30 cellular contexts compared by ENCODE assay signal in the genomic region with DNA sequence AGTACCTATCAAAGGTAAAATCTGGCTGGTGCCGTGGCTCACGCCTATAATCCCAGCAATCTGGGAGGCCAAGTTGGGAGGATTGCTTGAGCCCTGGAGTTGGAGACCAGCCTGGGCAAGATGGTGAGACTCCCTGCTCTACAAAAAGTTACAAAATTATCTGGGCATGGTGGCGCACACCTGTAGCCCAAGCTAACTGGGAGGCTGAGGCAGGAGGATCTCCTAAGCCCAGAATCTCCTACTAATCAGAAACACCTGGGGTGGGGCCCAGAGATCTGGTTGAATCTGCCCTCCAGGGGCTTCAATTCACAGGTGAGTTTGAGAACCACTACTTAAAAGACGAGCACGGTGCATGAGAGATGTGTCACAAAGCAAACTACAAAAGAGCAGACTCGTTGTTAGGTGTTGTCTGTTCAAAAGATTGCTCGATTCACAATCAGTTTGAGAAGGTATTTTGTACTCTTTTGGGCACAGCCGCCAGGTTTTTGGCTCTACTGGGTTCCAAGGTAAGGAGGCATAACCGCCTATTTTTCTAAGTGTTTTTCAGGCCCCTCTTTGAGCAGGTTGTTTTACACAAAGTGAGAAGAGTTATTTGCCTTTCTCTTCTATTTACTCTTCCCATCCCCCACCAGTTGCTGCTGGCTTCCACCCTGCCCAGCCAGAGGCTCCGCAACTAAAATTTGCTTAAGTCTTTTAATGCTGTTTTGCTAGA. TPM values are rescaled to one million over a fixed set of nuclear protein-coding genes. Genes with fewer than 3 reads are reported as not detected.
DNase-seq lines count a peak whose midpoint lies in the region; ATAC-seq and TF ChIP-seq lines count a peak whose summit lies in the region.
"Had no signal": no experiment of that assay in that cellular context is flagged by ENCODE, and none has a peak within 500 bp of the region (broad histone marks: within the 10 kb centered on the region; RNA-seq: fewer than 3 reads in every experiment).

No MANE protein-coding gene starts in this region.

- intact Hi-C loops in left ventricle myocardium inferior (cut with micrococcal nuclease) (no loop called here), heart left ventricle (cut with DNase I) (no loop called here)

- H2AFZ ChIP-seq in hepatocyte, result peak overlapping the region; percentile 30
- no peak overlapping the region for H2AFZ ChIP-seq in smooth muscle cell (ENCODE audit: low read depth)

- no peak for TF ChIP-seq POLR2A in heart left ventricle (IDR thresholded peaks at IDR 0.05)

- H3K9me3 ChIP-seq in left ventricle myocardium inferior (replicated peaks) (no peaks in the 10 kb centered on the region), heart left ventricle (no peaks in the 10 kb centered on the region), hepatocyte (ENCODE audit: low read depth) (no peaks in the 10 kb centered on the region), smooth muscle cell (replicated peaks; ENCODE audit: low read depth) (no peaks in the 10 kb centered on the region)
- H3K9me3 ChIP-seq: adrenal gland had no signal

- H3K36me3 ChIP-seq in left ventricle myocardium inferior (no peaks in the 10 kb centered on the region), heart left ventricle (no peaks in the 10 kb centered on the region), hepatocyte (replicated peaks; ENCODE audit: insufficient read depth, low read depth) (no peaks in the 10 kb centered on the region), smooth muscle cell (ENCODE audit: low read depth) (no peaks in the 10 kb centered on the region)
- H3K36me3 ChIP-seq: adrenal gland had no signal

- DNase-seq in left ventricle myocardium inferior, result no peak
- no peak for DNase-seq in heart left ventricle
- peak; percentile 36 for DNase-seq in NCI-H345 treated with DMSO at 0.1 percent for 48 hours (lab: John Stamatoyannopoulos, UW; ENCODE audit: unreplicated experiment)
- DNase-seq in hepatocyte (ENCODE audit: low spot score), result peak; percentile 51
- DNase-seq in smooth muscle cell (lab: John Stamatoyannopoulos, UW; ENCODE audit: unreplicated experiment), result no peak
- no peak for DNase-seq in GOT3 (lab: John Stamatoyannopoulos, UW)
- DNase-seq in globus pallidus (ENCODE audit: low spot score), result no peak
- DNase-seq: activated CD4-positive, alpha-beta T cell treated with anti-CD3 and anti-CD28 coated beads, Interleukin-2, amount 10 ng/mL, durations not matched to agents 24 days and 14 days; activated naive CD4-positive, alpha-beta T cell treated with Interleukin-2 at 50 U/mL for 16 hours; activated T-cell treated with anti-CD3 and anti-CD28 coated beads, Interleukin-2, amount 50 U/mL, for 48 hours; adrenal gland; effector CD4-positive, alpha-beta T cell; head of caudate nucleus; left cardiac atrium; midbrain; naive thymus-derived CD8-positive, alpha-beta T cell; NCI-H1694; NCI-H2227 treated with DMSO at 0.1 percent for 48 hours; retina; stimulated activated CD4-positive, alpha-beta T cell treated with anti-CD3 and anti-CD28 coated beads, Interleukin-4, amount 100 ng/mL, for 1 hour; stimulated activated naive CD4-positive, alpha-beta T cell had no signal

- ATAC-seq in heart left ventricle (no peak), HG02840 (IDR thresholded peaks at IDR 0.05; ENCODE audit: low FRiP score, unreplicated experiment) (no peak)
- ATAC-seq: left cardiac atrium; naive thymus-derived CD8-positive, alpha-beta T cell; Panc1 had no signal

- H3K79me2 ChIP-seq in hepatocyte (peaks cover 39% of the 10 kb centered on the region), smooth muscle cell (ENCODE audit: low read depth) (no peaks in the 10 kb centered on the region)

- no peaks in the 10 kb centered on the region for H3F3A ChIP-seq in smooth muscle cell (ENCODE audit: low read depth)

- WGBS in heart left ventricle, 4 donors, result 88 to 92% (median 89%) methylated on average over 10 of the region's 10 CpGs
- WGBS in hepatocyte (ENCODE audit: low lambda C conversion rate, missing lambda C conversion rate), result 64% methylated on average over 10 of the region's 10 CpGs
- 90% methylated on average over 10 of the region's 10 CpGs for WGBS in smooth muscle cell (ENCODE audit: low lambda C conversion rate)

- H4K20me1 ChIP-seq in hepatocyte (ENCODE audit: insufficient read depth, poor library complexity, severe bottlenecking), result no peaks in the 10 kb centered on the region
- no peaks in the 10 kb centered on the region for H4K20me1 ChIP-seq in smooth muscle cell (ENCODE audit: low read depth)

- H3K9ac ChIP-seq in smooth muscle cell (ENCODE audit: low read depth), result no peak overlapping the region

- no peaks in the 10 kb centered on the region for H3K9me2 ChIP-seq in hepatocyte (replicated peaks; ENCODE audit: insufficient read depth)

- H3K27me3 ChIP-seq in left ventricle myocardium inferior (ENCODE audit: low read depth), result no peaks in the 10 kb centered on the region
- H3K27me3 ChIP-seq in heart left ventricle, result no peaks in the 10 kb centered on the region
- no peaks in the 10 kb centered on the region for H3K27me3 ChIP-seq in hepatocyte
- no peaks in the 10 kb centered on the region for H3K27me3 ChIP-seq in smooth muscle cell (ENCODE audit: low read depth)
- H3K27me3 ChIP-seq: adrenal gland had no signal

- H3K27ac ChIP-seq in left ventricle myocardium inferior (replicated peaks), result peak overlapping the region; percentile 41
- H3K27ac ChIP-seq in heart left ventricle, result no peak overlapping the region
- peak overlapping the region; percentile 93 for H3K27ac ChIP-seq in hepatocyte
- no peak overlapping the region for H3K27ac ChIP-seq in smooth muscle cell (ENCODE audit: low read depth)
- H3K27ac ChIP-seq: adrenal gland, SK-N-MC had no signal

- H3K4me2 ChIP-seq in hepatocyte (peak overlapping the region; percentile 73), smooth muscle cell (no peak overlapping the region)

- H3K4me1 ChIP-seq in left ventricle myocardium inferior, result peaks cover 38% of the 10 kb centered on the region
- peaks cover 0 to 12% (median 0%) of the 10 kb centered on the region in 12 donors for H3K4me1 ChIP-seq in heart left ventricle
- H3K4me1 ChIP-seq in hepatocyte (ENCODE audit: insufficient read depth), result no peaks in the 10 kb centered on the region
- peaks cover 7% of the 10 kb centered on the region for H3K4me1 ChIP-seq in smooth muscle cell (ENCODE audit: low read depth)
- H3K4me1 ChIP-seq: adrenal gland had no signal

- TF ChIP-seq CTCF in left ventricle myocardium inferior (IDR thresholded peaks at IDR 0.05; ENCODE audit: borderline replicate concordance), result no peak
- no peak for TF ChIP-seq CTCF in heart left ventricle (IDR thresholded peaks at IDR 0.05)
- TF ChIP-seq CTCF in hepatocyte (IDR thresholded peaks at IDR 0.05; ENCODE audit: poor library complexity), result no peak
- no peak for TF ChIP-seq CTCF in smooth muscle cell (IDR thresholded peaks at IDR 0.05; ENCODE audit: borderline replicate concordance, insufficient read depth, poor library complexity, severe bottlenecking)

- H3K4me3 ChIP-seq in left ventricle myocardium inferior, result no peak overlapping the region
- no peak overlapping the region for H3K4me3 ChIP-seq in heart left ventricle
- no peak overlapping the region for H3K4me3 ChIP-seq in hepatocyte
- peak overlapping the region; percentile 35 for H3K4me3 ChIP-seq in smooth muscle cell
- H3K4me3 ChIP-seq: adrenal gland, SK-N-MC had no signal

RNA-seq across cellular contexts. Expression of gene PLA2G12B, which starts 2.3 kb away (rescaled TPM):
- total RNA-seq in left ventricle myocardium inferior, result 0.33 TPM
- under 1 TPM in 4 of 9 donors, not detected in 5; 0.19 to 0.56 (median 0.28) TPM for total RNA-seq in heart left ventricle
- under 1 TPM in 1 of 2 donors, not detected in 1; 0.23 TPM for polyA plus RNA-seq in heart left ventricle
- total RNA-seq in hepatocyte, result 39.9 and 51.6 TPM in 2 replicates
- polyA plus RNA-seq in hepatocyte, result 13.9 and 21.1 TPM in 2 replicates
- total RNA-seq in smooth muscle cell, result not detected in 2 replicates
- polyA plus RNA-seq in smooth muscle cell, result not detected in 2 replicates
- total RNA-seq: activated CD4-positive, alpha-beta T cell treated with anti-CD3 and anti-CD28 coated beads, Interleukin-2, amount 10 ng/mL, durations not matched to agents 24 days and 14 days; adrenal gland; epithelial cell of proximal tubule; LHCN-M2; naive thymus-derived CD8-positive, alpha-beta T cell; osteocyte; T-helper 2 cell treated with Interferon-gamma antibody and Interleukin-4, amounts not matched to agents 100 ng/mL and 5 ng/mL, for 36 hours; temporal lobe had no signal
- polyA plus RNA-seq: adrenal gland; BJ; naive thymus-derived CD8-positive, alpha-beta T cell had no signal

RNA-seq across cellular contexts. Expression of gene OIT3, which starts 58.8 kb away (rescaled TPM):
- total RNA-seq in left ventricle myocardium inferior, result not detected
- under 1 TPM in 4 of 9 donors, not detected in 5; 0.16 to 0.53 (median 0.32) TPM for total RNA-seq in heart left ventricle
- polyA plus RNA-seq in heart left ventricle, result not detected
- total RNA-seq in hepatocyte, result not detected in 2 replicates
- polyA plus RNA-seq in hepatocyte, result 0.88 and 0.89 TPM in 2 replicates
- total RNA-seq in smooth muscle cell, result not detected in 2 replicates
- polyA plus RNA-seq in smooth muscle cell, result 0.08 TPM in 1 of 2 replicates, not detected in the other
- total RNA-seq: activated CD4-positive, alpha-beta T cell treated with anti-CD3 and anti-CD28 coated beads, Interleukin-2, amount 10 ng/mL, durations not matched to agents 24 days and 14 days; epithelial cell of proximal tubule; naive thymus-derived CD8-positive, alpha-beta T cell; T-helper 2 cell treated with Interferon-gamma antibody and Interleukin-4, amounts not matched to agents 100 ng/mL and 5 ng/mL, for 36 hours had no signal
- polyA plus RNA-seq: BJ; naive thymus-derived CD8-positive, alpha-beta T cell had no signal

Comparison
In these comparisons a context has a peak if more than half of its experiments do, and no peak if none do; other contexts are left out.
1. H3K27ac ChIP-seq: peak in left ventricle myocardium inferior (single experiment) and hepatocyte (single experiment); none in heart left ventricle (0 of 12) and smooth muscle cell (single experiment).
2. DNase-seq: peak in NCI-H345 treated with DMSO at 0.1 percent for 48 hours (single experiment) and hepatocyte (single experiment); none in left ventricle myocardium inferior (single experiment), heart left ventricle (0 of 5), smooth muscle cell (single experiment), GOT3 (single experiment) and globus pallidus (single experiment).
3. RNA of gene PLA2G12B, which starts 2.3 kb away (total RNA-seq): 39.9 to 51.6 TPM in hepatocyte; 0.33 TPM in left ventricle myocardium inferior (single experiment), 0.19 to 0.56 TPM in heart left ventricle and not detected in smooth muscle cell; every median in the first group is over 10 times any median in the second.